Comparison of ENCODE assay signal across 9 cellular contexts in genomic region chr19:21587117-21587461, GRCh38.
DNase-seq lines count a peak whose midpoint lies in the region; ATAC-seq and TF ChIP-seq lines count a peak whose summit lies in the region.
"Had no signal": no experiment of that assay in that cellular context is flagged by ENCODE, and none has a peak within 500 bp of the region (broad histone marks: within the 10 kb centered on the region; RNA-seq: fewer than 3 reads in every experiment).

No MANE protein-coding gene starts in this region.

- no peak overlapping the region for H2BK15ac ChIP-seq in mesendoderm (replicated peaks; ENCODE audit: low read depth)

- H3K9ac ChIP-seq in mesendoderm (ENCODE audit: low read length) = no peak overlapping the region
- H3K9ac ChIP-seq in stomach smooth muscle (ENCODE audit: low read length in 2 of 2) = peak overlapping the region; percentile 45 to 76

- H2AK5ac ChIP-seq in mesendoderm (ENCODE audit: low read length) = no peak overlapping the region

- H3K9me3 ChIP-seq in Peyer's patch (peaks cover 0 to 5% (median 0%) of the 10 kb centered on the region in 4 donors), stomach smooth muscle (ENCODE audit: control insufficient read depth in 2 of 2, low read length in 2 of 2) (peaks cover 0 to 11% of the 10 kb centered on the region in 2 donors)

- no peak overlapping the region for H2BK120ac ChIP-seq in mesendoderm (ENCODE audit: low read depth, low read length)

- peak overlapping the region; percentile 80 for H3K4me3 Mint-ChIP-seq in dendritic cell treated with granulocyte-macrophage colony-stimulating factor and Interleukin-4, amounts not matched to agents 40 ng/mL and 50 ng/mL, for 4 days

- H3K79me1 ChIP-seq in mesendoderm (ENCODE audit: low read length) = no peaks in the 10 kb centered on the region

- TF ChIP-seq POLR2A in Peyer's patch (IDR thresholded peaks at IDR 0.05) = no peak

- H3K27ac Mint-ChIP-seq in dendritic cell treated with granulocyte-macrophage colony-stimulating factor and Interleukin-4, amounts not matched to agents 40 ng/mL and 50 ng/mL, for 4 days = peak overlapping the region; percentile 48

- H3K27ac ChIP-seq in Peyer's patch (peak overlapping the region in 1 of 4 donors; percentile 46), mesendoderm (ENCODE audit: low read depth, low read length) (no peak overlapping the region), stomach smooth muscle (ENCODE audit: low read length) (no peak overlapping the region)

- H3K36me3 ChIP-seq in Peyer's patch (no peaks in the 10 kb centered on the region), mesendoderm (ENCODE audit: control insufficient read depth, insufficient read depth, low read length) (no peaks in the 10 kb centered on the region), stomach smooth muscle (ENCODE audit: control insufficient read depth in 2 of 2, insufficient read depth in 2 of 2, low read length in 2 of 2) (peaks cover 0 to 3% of the 10 kb centered on the region in 2 donors)

- H3K18ac ChIP-seq in mesendoderm (ENCODE audit: low read length) = no peak overlapping the region

- WGBS in mesendoderm (ENCODE audit: extremely low coverage, insufficient coverage, low lambda C conversion rate) = no CpG with 5 or more reads among the region's 12 CpGs

- H3K4me2 ChIP-seq in mesendoderm (ENCODE audit: low read length) = no peak overlapping the region

- H3K4me1 ChIP-seq in Peyer's patch (peaks cover 0 to 7% (median 0%) of the 10 kb centered on the region in 4 donors), mesendoderm (ENCODE audit: control insufficient read depth, low read depth, low read length) (no peaks in the 10 kb centered on the region), stomach smooth muscle (ENCODE audit: control insufficient read depth, insufficient read depth, low read length) (peaks cover 3% of the 10 kb centered on the region)

- no peak overlapping the region for H2BK5ac ChIP-seq in mesendoderm (ENCODE audit: low read length)

- H3K4me1 Mint-ChIP-seq in dendritic cell treated with granulocyte-macrophage colony-stimulating factor and Interleukin-4, amounts not matched to agents 40 ng/mL and 50 ng/mL, for 4 days (ENCODE audit: low read depth) = peaks cover 14% of the 10 kb centered on the region

- no peaks in the 10 kb centered on the region for H3K36me3 Mint-ChIP-seq in dendritic cell treated with granulocyte-macrophage colony-stimulating factor and Interleukin-4, amounts not matched to agents 40 ng/mL and 50 ng/mL, for 4 days (ENCODE audit: low read depth)

- peak overlapping the region in 3 of 4 donors; percentile 44 to 70 (median 60) for H3K4me3 ChIP-seq in Peyer's patch
- no peak overlapping the region for H3K4me3 ChIP-seq in mesendoderm (ENCODE audit: low read length)
- peak overlapping the region; percentile 51 to 81 for H3K4me3 ChIP-seq in stomach smooth muscle (ENCODE audit: low read length in 2 of 2)

- H3K79me2 ChIP-seq in mesendoderm (ENCODE audit: control insufficient read depth, insufficient read depth, low read length) = no peaks in the 10 kb centered on the region

- H4K5ac ChIP-seq in mesendoderm (ENCODE audit: low read length) = no peak overlapping the region

- intact Hi-C loops in dendritic cell treated with granulocyte-macrophage colony-stimulating factor and Interleukin-4, amounts not matched to agents 40 ng/mL and 50 ng/mL, for 4 days (cut with micrococcal nuclease) = no loop called here

- peaks cover 35% of the 10 kb centered on the region for H3K27me3 Mint-ChIP-seq in dendritic cell treated with granulocyte-macrophage colony-stimulating factor and Interleukin-4, amounts not matched to agents 40 ng/mL and 50 ng/mL, for 4 days

- DNase-seq in Peyer's patch = no peak
- peak; percentile 19 for DNase-seq in mesendoderm
- DNase-seq in NCI-H748 treated with DMSO at 0.1 percent for 48 hours (lab: John Stamatoyannopoulos, UW) = no peak
- DNase-seq: NCI-H1694 treated with DMSO at 0.1 percent for 48 hours had no signal

- no peaks in the 10 kb centered on the region for H3K9me3 Mint-ChIP-seq in dendritic cell treated with granulocyte-macrophage colony-stimulating factor and Interleukin-4, amounts not matched to agents 40 ng/mL and 50 ng/mL, for 4 days

- no peak overlapping the region for H3K23ac ChIP-seq in mesendoderm (ENCODE audit: low read length)

- H3K56ac ChIP-seq in mesendoderm (ENCODE audit: low read length) = no peak overlapping the region

- no peak overlapping the region for H3K4ac ChIP-seq in mesendoderm (ENCODE audit: low read depth, low read length)

- H3K27me3 ChIP-seq in Peyer's patch (no peaks in the 10 kb centered on the region), mesendoderm (ENCODE audit: insufficient read depth, low read length, poor library complexity) (no peaks in the 10 kb centered on the region), stomach smooth muscle (ENCODE audit: control insufficient read depth in 1 of 2, insufficient read depth in 2 of 2, low read length in 2 of 2) (peaks cover 2 to 5% of the 10 kb centered on the region in 2 donors)

- no peak for ATAC-seq in GM19452 (IDR thresholded peaks at IDR 0.05; ENCODE audit: unreplicated experiment)
- ATAC-seq in GM21619 (IDR thresholded peaks at IDR 0.05; ENCODE audit: unreplicated experiment) = no peak
- ATAC-seq: SK-N-SH treated with all-trans-retinoic acid at 6 μM for 48 hours had no signal

- H4K8ac ChIP-seq in mesendoderm (ENCODE audit: low read depth, low read length) = no peak overlapping the region

- no peak for TF ChIP-seq CTCF in Peyer's patch (IDR thresholded peaks at IDR 0.05)
